In the genomic region with DNA sequence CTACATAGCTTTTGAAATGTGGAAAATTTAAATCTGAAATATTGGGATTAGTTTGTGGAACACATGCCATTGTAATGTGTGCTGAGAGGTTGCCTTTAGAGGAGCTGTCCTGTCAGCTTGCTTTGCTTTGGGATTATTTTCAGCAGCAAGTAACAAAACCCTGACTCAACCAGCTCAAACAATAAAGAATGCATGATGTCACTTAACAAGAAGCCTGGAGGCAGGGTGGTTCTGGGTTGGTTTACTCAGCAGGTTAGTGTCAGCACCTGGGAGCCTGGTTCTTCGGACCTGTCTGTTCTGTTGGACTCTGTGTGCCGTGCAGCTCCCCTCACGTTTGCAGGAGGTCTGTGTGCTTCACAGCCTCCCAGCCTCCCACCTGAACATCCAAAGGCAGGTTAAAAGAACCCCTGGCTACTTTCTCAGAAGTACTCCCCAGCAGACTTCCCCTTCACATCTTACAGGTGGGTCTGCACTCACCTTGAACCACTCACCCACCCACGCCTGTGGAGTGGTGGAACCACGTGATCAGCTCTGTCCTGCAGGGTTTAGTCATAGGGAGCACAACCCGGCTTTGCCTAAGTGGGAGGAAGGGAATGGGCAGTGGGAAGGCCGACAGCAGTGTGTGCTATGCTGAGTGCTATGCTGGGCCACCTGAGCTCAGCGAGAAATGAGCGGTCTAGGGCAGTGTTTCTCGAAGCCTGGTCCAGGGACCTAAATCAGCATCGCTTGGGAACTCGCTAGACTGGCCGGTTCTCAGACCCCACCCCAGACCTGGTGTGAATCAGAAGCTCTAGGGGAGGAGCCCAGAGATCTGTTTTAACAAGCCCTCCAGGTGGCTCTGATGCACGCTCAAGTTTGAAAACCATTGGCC, we compare ENCODE assay signal across 8 cellular contexts. TPM values are rescaled to one million over a fixed set of nuclear protein-coding genes. Genes with fewer than 3 reads are reported as not detected.
DNase-seq lines count a peak whose midpoint lies in the region; ATAC-seq and TF ChIP-seq lines count a peak whose summit lies in the region.

No MANE protein-coding gene starts in this region.

- DNase-seq in T-helper 2 cell treated with Interferon-gamma antibody and Interleukin-4, amounts not matched to agents 5 μg/mL and 100 μg/mL, for 36 hours (ENCODE audit: low spot score), result no peak
- no peak for DNase-seq in T-helper 2 cell
- DNase-seq in RWPE2 (ENCODE audit: low spot score), result peak; percentile 89
- DNase-seq in epithelial cell of proximal tubule (ENCODE audit: low read depth), result peak; percentile 76
- DNase-seq in psoas muscle, result no peak
- no peak for DNase-seq in NCI-H446 (lab: John Stamatoyannopoulos, UW)
- DNase-seq in D341Med (ENCODE audit: low spot score), result no peak

- WGBS in psoas muscle, 3 donors, result 48 to 70% (median 66%) methylated on average over 14 of the region's 14 CpGs

- peaks cover 18% of the 10 kb centered on the region for H3K36me3 Mint-ChIP-seq in T-helper 2 cell treated with Interferon-gamma antibody and Interleukin-4, amounts not matched to agents 5 μg/mL and 100 μg/mL, for 36 hours (ENCODE audit: low read depth)

- TF ChIP-seq CTCF in RWPE2 (IDR thresholded peaks at IDR 0.05; ENCODE audit: poor library complexity, severe bottlenecking) (no peak), epithelial cell of proximal tubule (conservative IDR thresholded peaks at IDR 0.05; ENCODE audit: low read depth, low read length) (no peak), psoas muscle (IDR thresholded peaks at IDR 0.05) (no peak)

- intact Hi-C loops in psoas muscle (cut with DNase I), result loop anchor here in 1 of 2 donors (5.0 kb wide), 1 partner anchor 81 kb away; no protein-coding TSS in a partner anchor

- H3K4me3 Mint-ChIP-seq in T-helper 2 cell treated with Interferon-gamma antibody and Interleukin-4, amounts not matched to agents 5 μg/mL and 100 μg/mL, for 36 hours, result no peak overlapping the region

- H3K4me1 ChIP-seq in RWPE2 (ENCODE audit: insufficient read depth, poor library complexity, severe bottlenecking), result peaks cover 32% of the 10 kb centered on the region
- H3K4me1 ChIP-seq in psoas muscle, result peaks cover 87% of the 10 kb centered on the region

- no peaks in the 10 kb centered on the region for H3K27me3 ChIP-seq in RWPE2 (ENCODE audit: insufficient read depth, poor library complexity, severe bottlenecking)
- no peaks in the 10 kb centered on the region for H3K27me3 ChIP-seq in psoas muscle (ENCODE audit: insufficient read depth in 3 of 3, low read length in 2 of 3)

- ATAC-seq in RWPE2 (ENCODE audit: low read depth), result peak; percentile 82
- ATAC-seq in psoas muscle, result peak; percentile 67 to 82 (median 74)
- ATAC-seq in HG02970 (IDR thresholded peaks at IDR 0.05; ENCODE audit: low FRiP score, unreplicated experiment), result no peak

- H3K4me3 ChIP-seq in RWPE2 (ENCODE audit: severe bottlenecking), result no peak overlapping the region
- H3K4me3 ChIP-seq in epithelial cell of proximal tubule (ENCODE audit: low read depth, low read length), result no peak overlapping the region
- no peak overlapping the region for H3K4me3 ChIP-seq in psoas muscle

- no peaks in the 10 kb centered on the region for H3K9me3 Mint-ChIP-seq in T-helper 2 cell treated with Interferon-gamma antibody and Interleukin-4, amounts not matched to agents 5 μg/mL and 100 μg/mL, for 36 hours

- no peaks in the 10 kb centered on the region for H3K27me3 Mint-ChIP-seq in T-helper 2 cell treated with Interferon-gamma antibody and Interleukin-4, amounts not matched to agents 5 μg/mL and 100 μg/mL, for 36 hours (ENCODE audit: low read depth)

- H3K27ac ChIP-seq in RWPE2 (ENCODE audit: poor library complexity, severe bottlenecking) (peak overlapping the region; percentile 88), psoas muscle (peak overlapping the region; percentile 87)

- H3K36me3 ChIP-seq in RWPE2 (ENCODE audit: low read depth), result no peaks in the 10 kb centered on the region
- H3K36me3 ChIP-seq in psoas muscle (ENCODE audit: insufficient read depth in 1 of 2, low read depth in 1 of 2), result no peaks in the 10 kb centered on the region

- no peaks in the 10 kb centered on the region for H3K9me3 ChIP-seq in RWPE2 (ENCODE audit: severe bottlenecking)
- H3K9me3 ChIP-seq in psoas muscle, result no peaks in the 10 kb centered on the region

- H3K4me1 Mint-ChIP-seq in T-helper 2 cell treated with Interferon-gamma antibody and Interleukin-4, amounts not matched to agents 5 μg/mL and 100 μg/mL, for 36 hours (ENCODE audit: low read depth), result peaks cover 59% of the 10 kb centered on the region

- H3K27ac Mint-ChIP-seq in T-helper 2 cell treated with Interferon-gamma antibody and Interleukin-4, amounts not matched to agents 5 μg/mL and 100 μg/mL, for 36 hours, result peak overlapping the region; percentile 93

RNA-seq across cellular contexts. Expression of a gene that starts 20.4 kb away (rescaled TPM):
- total RNA-seq in epithelial cell of proximal tubule (4.5 and 8.0 TPM in 2 replicates), psoas muscle (10 to 100 TPM in 2 of 4 donors, 1 to 10 TPM in 2; 6.9 to 21.2 (median 11.5) TPM)
- polyA plus RNA-seq in psoas muscle, result 1 to 10 TPM; 2.1 to 6.7 (median 3.3) TPM

Comparison
In these comparisons a context has a peak if more than half of its experiments do, and no peak if none do; other contexts are left out.
1. DNase-seq: peak in RWPE2 (single experiment) and epithelial cell of proximal tubule (single experiment); none in T-helper 2 cell treated with Interferon-gamma antibody and Interleukin-4, amounts not matched to agents 5 μg/mL and 100 μg/mL, for 36 hours (single experiment), T-helper 2 cell (0 of 5), psoas muscle (0 of 2), NCI-H446 (0 of 2) and D341Med (single experiment).